ENCODE assay signal across 8 cellular contexts in the genomic region with DNA sequence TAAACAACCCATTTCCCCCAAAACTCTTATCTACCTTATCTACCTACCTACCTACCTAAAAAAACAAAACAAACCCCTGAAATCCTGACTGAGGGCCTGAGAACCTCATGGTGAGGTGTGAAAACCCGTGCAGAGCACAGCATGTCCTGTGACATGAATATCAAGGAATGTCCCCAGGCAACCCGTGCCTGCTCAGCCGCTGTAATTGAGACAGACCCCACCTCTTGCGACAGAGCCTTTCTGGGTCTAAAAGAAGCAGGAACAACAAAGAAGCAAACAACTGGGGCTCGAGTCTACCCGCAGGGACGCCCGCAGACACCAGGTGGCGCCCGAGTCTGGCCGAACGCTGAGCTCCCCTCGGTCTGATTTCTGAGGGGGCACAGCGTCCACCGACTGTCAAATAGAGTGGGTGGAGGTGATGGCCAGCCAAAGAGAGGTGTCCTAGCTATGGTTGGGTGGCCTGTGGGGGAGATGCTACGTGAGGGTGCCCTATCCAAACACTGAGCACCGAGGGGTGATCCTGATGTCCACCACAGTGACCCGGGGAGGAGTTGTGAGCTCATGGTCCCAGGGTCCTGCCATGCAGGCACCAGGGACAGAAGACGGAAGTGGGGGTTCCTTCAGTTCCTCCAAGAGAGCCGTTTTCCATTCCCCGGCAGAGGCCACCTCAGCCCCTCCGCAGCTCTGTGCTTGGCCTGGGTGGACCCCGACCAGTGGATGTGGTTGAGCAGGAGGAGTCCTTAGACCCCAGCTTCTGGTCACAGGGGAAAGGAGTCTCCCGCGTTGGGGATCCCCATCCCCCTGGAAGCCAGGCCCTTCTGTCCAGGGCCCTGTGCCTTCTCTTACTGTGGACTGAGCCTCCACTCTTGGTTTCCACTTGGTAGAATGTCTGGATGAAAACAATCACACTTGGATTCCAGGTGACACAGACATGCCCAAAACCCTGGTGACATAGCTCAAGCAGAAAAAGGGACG.
A peak's percentile ranks its signal among the peaks of the same experiment; 100 is the strongest.
DNase-seq lines count a peak whose midpoint lies in the region; ATAC-seq and TF ChIP-seq lines count a peak whose summit lies in the region.

No MANE protein-coding gene starts in this region.

- ATAC-seq in Right ventricle myocardium inferior (peak; percentile 72), upper lobe of left lung (ENCODE audit: low FRiP score in 2 of 2) (peak; percentile 76 to 87)

- H3K27me3 ChIP-seq in upper lobe of left lung, result no peaks in the 10 kb centered on the region

- peaks cover 3% of the 10 kb centered on the region for H3K9me3 Mint-ChIP-seq in activated naive CD4-positive, alpha-beta T cell treated with anti-CD3 and anti-CD28 coated beads, Interleukin-2, amount 10 ng/mL, durations not matched to agents 7 days and 5 days

- TF ChIP-seq EP300 in upper lobe of left lung (IDR thresholded peaks at IDR 0.05), result peak in 2 of 4 donors; percentile 97

- DNase-seq in NCI-H2081 (lab: John Stamatoyannopoulos, UW) (peak; percentile 41 to 53), NCI-H2081 treated with DMSO at 0.1 percent for 48 hours (lab: John Stamatoyannopoulos, UW) (no peak), SKM-1 treated with dmso at 0.1 percent for 144 hours (lab: John Stamatoyannopoulos, UW; ENCODE audit: unreplicated experiment) (peak; percentile 87), Right ventricle myocardium inferior (ENCODE audit: missing footprints) (peak; percentile 75), pons (ENCODE audit: low spot score) (peak; percentile 30), upper lobe of left lung (peak; percentile 84 to 95)
- peak; percentile 79 for DNase-seq in activated naive CD4-positive, alpha-beta T cell treated with anti-CD3 and anti-CD28 coated beads, Interleukin-2, amount 10 ng/mL, durations not matched to agents 7 days and 5 days

- CTCF ChIA-PET in activated naive CD4-positive, alpha-beta T cell treated with anti-CD3 and anti-CD28 coated beads, Interleukin-2, amount 10 ng/mL, durations not matched to agents 7 days and 5 days (lab: Charles Lee), result interaction anchor here (0.6 to 4.7 kb wide), 29 partner anchors 8 to 1526 kb away, joined by 3 to 43 read pairs (median 3); no protein-coding TSS in a partner anchor

- H3K4me1 Mint-ChIP-seq in activated naive CD4-positive, alpha-beta T cell treated with anti-CD3 and anti-CD28 coated beads, Interleukin-2, amount 10 ng/mL, durations not matched to agents 7 days and 5 days, result peaks cover 11% of the 10 kb centered on the region

- peak overlapping the region in 1 of 4 donors; percentile 7 for H3K27ac ChIP-seq in upper lobe of left lung

- H3K36me3 ChIP-seq in upper lobe of left lung, result no peaks in the 10 kb centered on the region

- H3K4me1 ChIP-seq in upper lobe of left lung, result peaks cover 7 to 15% (median 13%) of the 10 kb centered on the region in 4 donors

- no peak for TF ChIP-seq POLR2A in upper lobe of left lung (IDR thresholded peaks at IDR 0.05)

- no peaks in the 10 kb centered on the region for H3K36me3 Mint-ChIP-seq in activated naive CD4-positive, alpha-beta T cell treated with anti-CD3 and anti-CD28 coated beads, Interleukin-2, amount 10 ng/mL, durations not matched to agents 7 days and 5 days

- intact Hi-C loops in Right ventricle myocardium inferior (cut with DNase I), result loop anchor here (1.0 to 5.0 kb wide), 3 partner anchors 762 to 1267 kb away; no protein-coding TSS in a partner anchor

- TF ChIP-seq CTCF in LNCAP (IDR thresholded peaks at IDR 0.05) (peak; percentile 92), upper lobe of left lung (IDR thresholded peaks at IDR 0.05) (peak; percentile 85 to 94 (median 92))

- no peak overlapping the region for H3K4me3 ChIP-seq in upper lobe of left lung

- H3K4me3 Mint-ChIP-seq in activated naive CD4-positive, alpha-beta T cell treated with anti-CD3 and anti-CD28 coated beads, Interleukin-2, amount 10 ng/mL, durations not matched to agents 7 days and 5 days, result peak overlapping the region; percentile 25

- WGBS in upper lobe of left lung, 2 donors, result 30 to 44% methylated on average over 11 to 26 of the region's 26 CpGs

- H3K27ac Mint-ChIP-seq in activated naive CD4-positive, alpha-beta T cell treated with anti-CD3 and anti-CD28 coated beads, Interleukin-2, amount 10 ng/mL, durations not matched to agents 7 days and 5 days, result peak overlapping the region; percentile 83

- no peaks in the 10 kb centered on the region for H3K9me3 ChIP-seq in upper lobe of left lung

- peaks cover 29% of the 10 kb centered on the region for H3K27me3 Mint-ChIP-seq in activated naive CD4-positive, alpha-beta T cell treated with anti-CD3 and anti-CD28 coated beads, Interleukin-2, amount 10 ng/mL, durations not matched to agents 7 days and 5 days
